Comparison of ENCODE assay signal across 13 cellular contexts in genomic region chr1:2274968-2275475, GRCh38. TPM values are rescaled to one million over a fixed set of nuclear protein-coding genes. Genes with fewer than 3 reads are reported as not detected.
DNase-seq lines count a peak whose midpoint lies in the region; ATAC-seq, FAIRE-seq and TF ChIP-seq lines count a peak whose summit lies in the region.
"Had no signal": no experiment of that assay in that cellular context is flagged by ENCODE, and none has a peak within 500 bp of the region (broad histone marks: within the 10 kb centered on the region; RNA-seq: fewer than 3 reads in every experiment).

No MANE protein-coding gene starts in this region.

- H3K9me3 Mint-ChIP-seq in neural progenitor cell, result peaks cover 10% of the 10 kb centered on the region

- peak overlapping the region; percentile 35 for H3K27ac ChIP-seq in endothelial cell of umbilical vein (ENCODE audit: insufficient read depth, low read depth, low read length)
- H3K27ac ChIP-seq in neural progenitor cell, result no peak overlapping the region
- H3K27ac ChIP-seq in upper lobe of right lung, result peak overlapping the region; percentile 85
- no peak overlapping the region for H3K27ac ChIP-seq in caudate nucleus (ENCODE audit: low read depth, low read length)

- peaks cover 0 to 4% of the 10 kb centered on the region in 2 experiments for H3K36me3 ChIP-seq in endothelial cell of umbilical vein (ENCODE audit: control insufficient read depth in 2 of 2, extremely low read depth in 1 of 2, insufficient read depth in 2 of 2, low read length in 2 of 2)
- H3K36me3 ChIP-seq in neural progenitor cell, result no peaks in the 10 kb centered on the region
- H3K36me3 ChIP-seq in upper lobe of right lung, result peaks cover 6% of the 10 kb centered on the region

- no peak overlapping the region for H3K4me3 Mint-ChIP-seq in neural progenitor cell

- no peak for FAIRE-seq in endothelial cell of umbilical vein (lab: Jason Lieb, UNC)
- FAIRE-seq: bronchial epithelial cell had no signal

- peak overlapping the region; percentile 63 for H3K27ac Mint-ChIP-seq in neural progenitor cell

- ATAC-seq in Right ventricle myocardium inferior, result no peak
- no peak for ATAC-seq in upper lobe of right lung
- ATAC-seq in GM18520 (IDR thresholded peaks at IDR 0.05; ENCODE audit: unreplicated experiment), result no peak
- no peak for ATAC-seq in HG03045 (IDR thresholded peaks at IDR 0.05; ENCODE audit: unreplicated experiment)

- TF ChIP-seq CTCF in endothelial cell of umbilical vein (IDR thresholded peaks at IDR 0.05; ENCODE audit: extremely low read depth in 1 of 2, insufficient read depth in 1 of 2, low read depth in 1 of 2, low read length in 2 of 2), result no peak
- TF ChIP-seq CTCF in neural progenitor cell (IDR thresholded peaks at IDR 0.05), result no peak
- no peak for TF ChIP-seq CTCF in upper lobe of right lung (IDR thresholded peaks at IDR 0.05)

- POLR2A ChIA-PET in endothelial cell of umbilical vein (lab: Charles Lee), result no interaction called here

- peaks cover 24% of the 10 kb centered on the region for H3K4me1 ChIP-seq in endothelial cell of umbilical vein (ENCODE audit: control insufficient read depth, extremely low read depth, insufficient read depth, low read length)
- peaks cover 72% of the 10 kb centered on the region for H3K4me1 ChIP-seq in neural progenitor cell
- peaks cover 100% of the 10 kb centered on the region for H3K4me1 ChIP-seq in upper lobe of right lung

- H3K4me1 Mint-ChIP-seq in neural progenitor cell, result peaks cover 84% of the 10 kb centered on the region

- no peak overlapping the region for H2AFZ ChIP-seq in endothelial cell of umbilical vein (ENCODE audit: low read depth, low read length)
- no peak overlapping the region for H2AFZ ChIP-seq in neural progenitor cell (replicated peaks)

- peaks cover 53% of the 10 kb centered on the region for H3F3A ChIP-seq in neural progenitor cell (ENCODE audit: low read depth)

- no peak for TF ChIP-seq POLR2A in endothelial cell of umbilical vein (IDR thresholded peaks at IDR 0.05; ENCODE audit: low read depth, low read length)

- intact Hi-C loops in Right ventricle myocardium inferior (cut with DNase I) (no loop called here), cardiac septum (cut with DNase I) (loop anchor here (5.0 kb wide), 1 partner anchor 63 kb away; no protein-coding TSS in a partner anchor), endothelial cell of umbilical vein (cut with micrococcal nuclease) (no loop called here), upper lobe of right lung (cut with DNase I) (no loop called here)

- peaks cover 95% of the 10 kb centered on the region for H3K79me2 ChIP-seq in endothelial cell of umbilical vein (ENCODE audit: control insufficient read depth, insufficient read depth, low read length)
- peaks cover 99% of the 10 kb centered on the region for H3K79me2 ChIP-seq in neural progenitor cell (ENCODE audit: low read depth)

- dilution Hi-C loops in endothelial cell of umbilical vein (cut with MboI; ENCODE audit: extremely low pct_ligation_motif_present, low sequenced_read_pairs), result no loop called here

- peak; percentile 59 for DNase-seq in Right ventricle myocardium inferior (ENCODE audit: missing footprints)
- DNase-seq in cardiac septum (ENCODE audit: low spot score), result no peak
- DNase-seq in endothelial cell of umbilical vein (ENCODE audit: low read depth, low spot score), result no peak
- no peak for DNase-seq in neural progenitor cell (ENCODE audit: low spot score)
- DNase-seq in upper lobe of right lung, result no peak
- no peak for DNase-seq in caudate nucleus (lab: John Stamatoyannopoulos, UW)
- DNase-seq: H7; NCI-H446 treated with DMSO at 0.1 percent for 48 hours; SK-N-SH; stimulated activated CD4-positive, alpha-beta T cell treated with anti-CD3 and anti-CD28 coated beads, Interleukin-12 subunit alpha, Interleukin-12 subunit beta, amount 100 ng/mL, for 4 hours had no signal

- H3K9me1 ChIP-seq in endothelial cell of umbilical vein (replicated peaks; ENCODE audit: control insufficient read depth, extremely low read depth, insufficient read depth, low read length), result no peaks in the 10 kb centered on the region

- CTCF ChIA-PET in endothelial cell of umbilical vein (lab: Charles Lee), result interaction anchor here (1.6 to 1.9 kb wide), 2 partner anchors 14 to 76 kb away, joined by 4 read pairs; no protein-coding TSS in a partner anchor

- no peaks in the 10 kb centered on the region for H3K9me3 ChIP-seq in endothelial cell of umbilical vein (replicated peaks; ENCODE audit: control insufficient read depth, insufficient read depth, low read length)
- H3K9me3 ChIP-seq in neural progenitor cell (ENCODE audit: low read depth), result no peaks in the 10 kb centered on the region
- H3K9me3 ChIP-seq in upper lobe of right lung, result no peaks in the 10 kb centered on the region
- H3K9me3 ChIP-seq: SK-N-SH had no signal

- H3K9ac ChIP-seq in endothelial cell of umbilical vein (replicated peaks; ENCODE audit: extremely low read depth, insufficient read depth, low read length) (no peak overlapping the region), neural progenitor cell (no peak overlapping the region)
- H3K9ac ChIP-seq: SK-N-SH had no signal

- peaks cover 5% of the 10 kb centered on the region for H3K27me3 Mint-ChIP-seq in neural progenitor cell (ENCODE audit: insufficient read depth, low read depth)

- H3K4me3 ChIP-seq in endothelial cell of umbilical vein (replicated peaks in 1 of 3; ENCODE audit: insufficient read depth in 1 of 3, low read depth in 1 of 3, low read length in 3 of 3) (no peak overlapping the region), neural progenitor cell (no peak overlapping the region), upper lobe of right lung (no peak overlapping the region)

- BruUV-seq in endothelial cell of umbilical vein (replicated peaks; lab: Mats Ljungman, UMichigan), result no TSS peak

- H3K27me3 ChIP-seq in endothelial cell of umbilical vein (ENCODE audit: control insufficient read depth in 2 of 2, insufficient read depth in 2 of 2, low read length in 2 of 2), result no peaks in the 10 kb centered on the region
- no peaks in the 10 kb centered on the region for H3K27me3 ChIP-seq in neural progenitor cell
- H3K27me3 ChIP-seq in upper lobe of right lung, result no peaks in the 10 kb centered on the region

- H3K4me2 ChIP-seq in endothelial cell of umbilical vein (ENCODE audit: insufficient read depth, low read length), result no peak overlapping the region
- H3K4me2 ChIP-seq in neural progenitor cell, result no peak overlapping the region
- H3K4me2 ChIP-seq: SK-N-SH had no signal

- peaks cover 15% of the 10 kb centered on the region for H3K36me3 Mint-ChIP-seq in neural progenitor cell

- no peaks in the 10 kb centered on the region for H4K20me1 ChIP-seq in endothelial cell of umbilical vein (replicated peaks; ENCODE audit: control insufficient read depth, extremely low read depth, insufficient read depth, low read length)
- peaks cover 92% of the 10 kb centered on the region for H4K20me1 ChIP-seq in neural progenitor cell (ENCODE audit: low read depth)

TF ChIP-seq in endothelial cell of umbilical vein, 7 proteins besides CTCF, POLR2A, EP300 and RAD21:
- TF ChIP-seq JUN (IDR thresholded peaks at IDR 0.05; ENCODE audit: borderline replicate concordance, insufficient read depth, insufficient read length, low read depth), result no peak
- TF ChIP-seq GATA2 (IDR thresholded peaks at IDR 0.05; ENCODE audit: insufficient read depth, insufficient read length, low read depth, low read length), result no peak
- no peak for TF ChIP-seq EZH2 (IDR thresholded peaks at IDR 0.05; ENCODE audit: borderline replicate concordance, low read depth, low read length, severe bottlenecking)
- TF ChIP-seq FOS (IDR thresholded peaks at IDR 0.05; ENCODE audit: borderline replicate concordance, insufficient read depth, low read length), result no peak
- no peak for TF ChIP-seq POLR2AphosphoS5 (IDR thresholded peaks at IDR 0.05; ENCODE audit: insufficient read depth, low read depth, low read length)
- TF ChIP-seq, protein P1, sequence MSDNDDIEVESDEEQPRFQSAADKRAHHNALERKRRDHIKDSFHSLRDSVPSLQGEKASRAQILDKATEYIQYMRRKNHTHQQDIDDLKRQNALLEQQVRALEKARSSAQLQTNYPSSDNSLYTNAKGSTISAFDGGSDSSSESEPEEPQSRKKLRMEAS (IDR thresholded peaks at IDR 0.05; ENCODE audit: insufficient read depth, insufficient read length), result no peak
- no peak for TF ChIP-seq MYC (IDR thresholded peaks at IDR 0.05; ENCODE audit: low read depth, low read length)
TF ChIP-seq in endothelial cell of umbilical vein: peak in this region for 0.

RNA-seq across cellular contexts. Expression of gene SKI, which starts 46.9 kb away (rescaled TPM):
- total RNA-seq in Right ventricle myocardium inferior (38.5 TPM), cardiac septum (39.9 TPM), endothelial cell of umbilical vein (76.0 and 80.3 TPM in 2 replicates), neural progenitor cell (ENCODE audit: low replicate concordance) (7.4 and 15.7 TPM in 2 replicates), upper lobe of right lung (89.6 TPM)
- 9.0 and 11.6 TPM in 2 replicates for polyA plus RNA-seq in endothelial cell of umbilical vein
- polyA plus RNA-seq in endothelial cell of umbilical vein (2011; cell fraction: cytosol; rRNA removed), result 12.3 and 15.5 TPM in 2 replicates
- polyA plus RNA-seq in endothelial cell of umbilical vein (2011; cell fraction: nucleus; rRNA removed), result 23.5 and 24.9 TPM in 2 replicates
- polyA plus RNA-seq in endothelial cell of umbilical vein (2012), result 20.3 and 24.2 TPM in 2 replicates
- 10.8 and 14.2 TPM in 2 replicates for polyA minus RNA-seq in endothelial cell of umbilical vein
- 20.5 TPM for polyA minus RNA-seq in endothelial cell of umbilical vein (2011; cell fraction: cytosol; rRNA and poly(A)+ RNA removed)
- polyA minus RNA-seq in endothelial cell of umbilical vein (2011; cell fraction: nucleus; rRNA and poly(A)+ RNA removed), result 15.3 and 23.3 TPM in 2 replicates

Comparison
In these comparisons a context has a peak if more than half of its experiments do, and no peak if none do; other contexts are left out.
1. H3K27ac ChIP-seq: peak in endothelial cell of umbilical vein (single experiment) and upper lobe of right lung (single experiment); none in neural progenitor cell (single experiment) and caudate nucleus (single experiment).